Comparison of ENCODE assay signal across 19 cellular contexts in the genomic region with DNA sequence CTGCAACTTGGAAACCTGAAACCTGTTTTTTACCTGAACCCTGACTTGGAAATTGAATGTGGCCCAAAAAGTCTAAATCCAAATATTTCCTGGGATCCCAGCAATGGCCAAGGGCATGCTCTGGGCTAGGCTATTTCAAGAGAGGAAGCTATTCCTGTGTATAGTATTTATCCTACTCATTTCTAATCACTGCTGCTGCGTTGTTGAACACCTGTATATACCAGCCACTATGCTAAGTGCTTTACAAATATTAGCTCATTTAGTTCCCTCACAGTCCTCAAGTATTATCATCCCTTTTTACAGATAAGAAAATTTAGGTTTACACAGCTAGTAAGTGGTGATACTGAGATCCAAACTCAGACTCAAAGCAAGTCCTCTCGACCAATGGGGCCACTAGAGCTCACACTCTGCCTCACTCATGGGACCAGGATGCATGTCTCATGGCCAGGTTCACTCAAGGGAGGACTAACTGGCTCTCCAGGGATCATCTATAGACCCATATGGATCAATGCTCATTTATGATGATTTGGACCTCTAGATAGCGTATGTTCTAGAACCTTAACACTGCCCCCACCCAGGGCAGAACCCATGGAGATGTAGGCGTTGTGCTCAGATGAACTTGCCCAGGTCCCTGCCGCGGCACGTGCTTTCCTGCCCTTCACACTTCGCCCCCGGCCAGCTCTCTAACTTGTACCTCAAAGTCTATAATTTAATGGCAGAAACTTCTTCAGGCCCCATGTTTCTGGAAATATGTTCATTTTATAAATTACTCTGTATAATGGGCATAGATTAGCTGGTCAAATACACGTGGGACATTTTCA. TPM values are rescaled to one million over a fixed set of nuclear protein-coding genes. Genes with fewer than 3 reads are reported as not detected.
DNase-seq lines count a peak whose midpoint lies in the region; ATAC-seq and TF ChIP-seq lines count a peak whose summit lies in the region.
"Had no signal": no experiment of that assay in that cellular context is flagged by ENCODE, and none has a peak within 500 bp of the region (broad histone marks: within the 10 kb centered on the region; RNA-seq: fewer than 3 reads in every experiment).

No MANE protein-coding gene starts in this region.

- H3K4me3 Mint-ChIP-seq in activated CD4-positive, alpha-beta memory T cell treated with anti-CD3 and anti-CD28 coated beads, Interleukin-2, amount 10 ng/mL, durations not matched to agents 7 days and 5 days, result no peak overlapping the region

- no peaks in the 10 kb centered on the region for H3K27me3 Mint-ChIP-seq in activated CD4-positive, alpha-beta memory T cell treated with anti-CD3 and anti-CD28 coated beads, Interleukin-2, amount 10 ng/mL, durations not matched to agents 7 days and 5 days

- no peak overlapping the region for H3K27ac ChIP-seq in left lung
- H3K27ac ChIP-seq: BLaER1 treated with 17β-estradiol and CSF1 and Interleukin-3, amounts not matched to agents 10 nM and 100 nM; GM23248; RWPE1; SJSA1 had no signal

- CTCF ChIA-PET in activated CD4-positive, alpha-beta memory T cell treated with anti-CD3 and anti-CD28 coated beads, Interleukin-2, amount 10 ng/mL, durations not matched to agents 7 days and 5 days (lab: Charles Lee), result interaction anchor here (0.6 to 9.8 kb wide), 17 partner anchors 13 to 767 kb away, joined by 3 to 180 read pairs (median 4); no protein-coding TSS in a partner anchor

- no peaks in the 10 kb centered on the region for H3K9me3 ChIP-seq in left lung
- H3K9me3 ChIP-seq: BLaER1 treated with 17β-estradiol and CSF1 and Interleukin-3, amounts not matched to agents 10 nM and 100 nM; SJSA1 had no signal

- DNase-seq in NCI-H510A treated with DMSO at 0.1 percent for 48 hours (lab: John Stamatoyannopoulos, UW) (peak; percentile 12), NCI-H510A (lab: John Stamatoyannopoulos, UW) (no peak), DMS53 (lab: John Stamatoyannopoulos, UW) (peak; percentile 62), left lung (no peak), Right ventricle myocardium superior (no peak)
- DNase-seq in activated CD4-positive, alpha-beta memory T cell treated with anti-CD3 and anti-CD28 coated beads, Interleukin-2, amount 10 ng/mL, durations not matched to agents 7 days and 5 days, result no peak
- DNase-seq: GM23248, KBM-7, NCI-H1436 treated with DMSO at 0.1 percent for 48 hours, NCI-H2107, NCI-H2227 treated with DMSO at 0.1 percent for 48 hours, NCI-H69, PC-3 had no signal

- no peak overlapping the region for H3K4me3 ChIP-seq in left lung
- H3K4me3 ChIP-seq: BLaER1 treated with 17β-estradiol and CSF1 and Interleukin-3, amounts not matched to agents 10 nM and 100 nM; GM23248; SJSA1 had no signal

- H3K4me1 ChIP-seq in left lung, result peaks cover 3 to 6% of the 10 kb centered on the region in 2 donors

- H3K36me3 ChIP-seq in left lung, result no peaks in the 10 kb centered on the region
- H3K36me3 ChIP-seq: BLaER1 treated with 17β-estradiol and CSF1 and Interleukin-3, amounts not matched to agents 10 nM and 100 nM; SJSA1 had no signal

- no peak for TF ChIP-seq CTCF in left lung (IDR thresholded peaks at IDR 0.05)

- H3K27me3 ChIP-seq in left lung, result no peaks in the 10 kb centered on the region
- H3K27me3 ChIP-seq: BLaER1 treated with 17β-estradiol and CSF1 and Interleukin-3, amounts not matched to agents 10 nM and 100 nM; SJSA1 had no signal

- peaks cover 59% of the 10 kb centered on the region for H3K4me1 Mint-ChIP-seq in activated CD4-positive, alpha-beta memory T cell treated with anti-CD3 and anti-CD28 coated beads, Interleukin-2, amount 10 ng/mL, durations not matched to agents 7 days and 5 days

- intact Hi-C loops in left lung (cut with DNase I), result no loop called here
- intact Hi-C loops in Right ventricle myocardium superior (cut with DNase I), result no loop called here

- H3K27ac Mint-ChIP-seq in activated CD4-positive, alpha-beta memory T cell treated with anti-CD3 and anti-CD28 coated beads, Interleukin-2, amount 10 ng/mL, durations not matched to agents 7 days and 5 days, result peak overlapping the region; percentile 34

- no peaks in the 10 kb centered on the region for H3K9me3 Mint-ChIP-seq in activated CD4-positive, alpha-beta memory T cell treated with anti-CD3 and anti-CD28 coated beads, Interleukin-2, amount 10 ng/mL, durations not matched to agents 7 days and 5 days

- ATAC-seq in left lung (peak; percentile 79), GM19397 (IDR thresholded peaks at IDR 0.05; ENCODE audit: unreplicated experiment) (no peak), HG03039 (IDR thresholded peaks at IDR 0.05; ENCODE audit: unreplicated experiment) (no peak), Right ventricle myocardium superior (ENCODE audit: poor library complexity) (no peak)

- peaks cover 21% of the 10 kb centered on the region for H3K36me3 Mint-ChIP-seq in activated CD4-positive, alpha-beta memory T cell treated with anti-CD3 and anti-CD28 coated beads, Interleukin-2, amount 10 ng/mL, durations not matched to agents 7 days and 5 days (ENCODE audit: low read depth)

- POLR2A ChIA-PET in activated CD4-positive, alpha-beta memory T cell treated with anti-CD3 and anti-CD28 coated beads, Interleukin-2, amount 10 ng/mL, durations not matched to agents 7 days and 5 days (lab: Charles Lee), result interaction anchor here (1.0 to 2.2 kb wide), 12 partner anchors 13 to 424 kb away, joined by 3 to 5 read pairs (median 3); a partner anchor contains a TSS

RNA-seq across cellular contexts. Expression of a gene that starts 2.6 kb away (rescaled TPM):
- 100 to 1,000 TPM; 117 to 118 TPM for total RNA-seq in activated CD4-positive, alpha-beta memory T cell treated with anti-CD3 and anti-CD28 coated beads, Interleukin-2, amount 10 ng/mL, durations not matched to agents 7 days and 5 days
- total RNA-seq in left lung, result 1 to 10 TPM in 1 of 2 donors, under 1 TPM in 1; 0.87 to 1.2 TPM
- total RNA-seq in Right ventricle myocardium superior, result 0.08 TPM
- total RNA-seq: A172, GM23248, SJSA1 had no signal

Comparison
In these comparisons a context has a peak if more than half of its experiments do, and no peak if none do; other contexts are left out.
1. DNase-seq: peak in NCI-H510A treated with DMSO at 0.1 percent for 48 hours (single experiment) and DMS53 (single experiment); none in NCI-H510A (single experiment), activated CD4-positive, alpha-beta memory T cell treated with anti-CD3 and anti-CD28 coated beads, Interleukin-2, amount 10 ng/mL, durations not matched to agents 7 days and 5 days (single experiment), left lung (0 of 2) and Right ventricle myocardium superior (single experiment).
2. RNA of a gene that starts 2.6 kb away (total RNA-seq): 117 to 118 TPM in activated CD4-positive, alpha-beta memory T cell treated with anti-CD3 and anti-CD28 coated beads, Interleukin-2, amount 10 ng/mL, durations not matched to agents 7 days and 5 days; 0.87 to 1.2 TPM in left lung and 0.08 TPM in Right ventricle myocardium superior (single experiment); every median in the first group is over 10 times any median in the second.